Comparison of ENCODE assay signal across 16 cellular contexts in the genomic region with DNA sequence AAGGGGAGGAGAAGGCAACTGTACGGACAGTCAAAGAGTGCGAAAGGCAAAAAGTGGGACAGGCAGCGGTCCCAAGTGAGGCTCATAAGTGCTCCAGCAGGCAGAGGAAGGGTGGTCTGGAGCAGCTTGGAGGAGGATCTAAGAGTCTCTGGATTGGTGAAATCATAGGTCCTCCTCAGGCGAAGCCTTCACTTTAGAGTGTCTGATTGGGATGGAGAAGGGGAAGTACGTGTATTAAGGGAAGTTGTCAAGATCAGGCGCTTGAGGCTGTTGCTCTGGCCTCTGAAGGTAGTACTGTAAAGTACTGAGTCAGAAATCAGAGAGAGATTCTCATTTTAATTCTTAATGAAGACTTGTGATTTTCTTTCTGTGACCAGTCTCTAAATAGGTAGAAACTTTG.
"Had no signal": no experiment of that assay in that cellular context is flagged by ENCODE, and none has a peak within 500 bp of the region (broad histone marks: within the 10 kb centered on the region; RNA-seq: fewer than 3 reads in every experiment).

No MANE protein-coding gene starts in this region.

- H3K4me3 Mint-ChIP-seq: activated naive CD8-positive, alpha-beta T cell treated with anti-CD3 and anti-CD28 coated beads, Interleukin-2, amount 50 U/mL, for 24 hours; activated T-helper 17 cell treated with anti-CD3 and anti-CD28 coated beads, Interleukin-2, amount 50 U/mL, for 72 hours; immature natural killer cell; stimulated activated memory B cell treated with anti-CD40 and anti-IgM and Interleukin-4, amounts not matched to agents 10 μg/mL and 1 μg/mL and 100 μg/mL, for 72 hours had no signal

- DNase-seq: activated CD4-positive, alpha-beta T cell treated with anti-CD3 and anti-CD28 coated beads for 1 hour; activated CD4-positive, alpha-beta T cell treated with anti-CD3 and anti-CD28 coated beads, Interleukin-2, amount 50 U/mL, for 4 hours; activated naive CD4-positive, alpha-beta T cell treated with Interleukin-2 at 50 U/mL for 16 hours; activated naive CD8-positive, alpha-beta T cell treated with anti-CD3 and anti-CD28 coated beads, Interleukin-2, amount 50 U/mL, for 24 hours; aorta; effector CD8-positive, alpha-beta T cell; foreskin melanocyte; immature natural killer cell; stimulated activated CD4-positive, alpha-beta T cell treated with anti-CD3 and anti-CD28 coated beads, Interleukin-2, amount 100 ng/mL, for 48 hours; T-helper 9 cell; thyroid gland; uterus had no signal

- H3K36me3 ChIP-seq: neutrophil, thyroid gland, uterus had no signal

- H3K4me1 ChIP-seq: uterus had no signal

- H3K4me3 ChIP-seq: thyroid gland, uterus had no signal

- H3K9me3 ChIP-seq: neutrophil, thyroid gland, uterus had no signal

- H3K27ac ChIP-seq: neutrophil, uterus, VCaP had no signal

- H3K4me1 Mint-ChIP-seq: activated T-helper 17 cell treated with anti-CD3 and anti-CD28 coated beads, Interleukin-2, amount 50 U/mL, for 72 hours; immature natural killer cell had no signal

- H3K27ac Mint-ChIP-seq: activated naive CD8-positive, alpha-beta T cell treated with anti-CD3 and anti-CD28 coated beads, Interleukin-2, amount 50 U/mL, for 24 hours; activated T-helper 17 cell treated with anti-CD3 and anti-CD28 coated beads, Interleukin-2, amount 50 U/mL, for 72 hours; immature natural killer cell; stimulated activated memory B cell treated with anti-CD40 and anti-IgM and Interleukin-4, amounts not matched to agents 10 μg/mL and 1 μg/mL and 100 μg/mL, for 72 hours had no signal

- H3K27me3 ChIP-seq: neutrophil, thyroid gland, uterus had no signal

- ATAC-seq: activated naive CD8-positive, alpha-beta T cell treated with anti-CD3 and anti-CD28 coated beads, Interleukin-2, amount 50 U/mL, for 24 hours; activated T-helper 17 cell treated with anti-CD3 and anti-CD28 coated beads, Interleukin-2, amount 50 U/mL, for 72 hours; stimulated activated memory B cell treated with anti-CD40 and anti-IgM and Interleukin-4, amounts not matched to agents 10 μg/mL and 1 μg/mL and 100 μg/mL, for 72 hours had no signal

- H3K27me3 Mint-ChIP-seq: activated naive CD8-positive, alpha-beta T cell treated with anti-CD3 and anti-CD28 coated beads, Interleukin-2, amount 50 U/mL, for 24 hours; activated T-helper 17 cell treated with anti-CD3 and anti-CD28 coated beads, Interleukin-2, amount 50 U/mL, for 72 hours; stimulated activated memory B cell treated with anti-CD40 and anti-IgM and Interleukin-4, amounts not matched to agents 10 μg/mL and 1 μg/mL and 100 μg/mL, for 72 hours had no signal

- H3K9me3 Mint-ChIP-seq: activated naive CD8-positive, alpha-beta T cell treated with anti-CD3 and anti-CD28 coated beads, Interleukin-2, amount 50 U/mL, for 24 hours; activated T-helper 17 cell treated with anti-CD3 and anti-CD28 coated beads, Interleukin-2, amount 50 U/mL, for 72 hours; stimulated activated memory B cell treated with anti-CD40 and anti-IgM and Interleukin-4, amounts not matched to agents 10 μg/mL and 1 μg/mL and 100 μg/mL, for 72 hours had no signal
